ENCODE assay signal across 2 cellular contexts in genomic region chr1:15786581-15786980, GRCh38.
TF ChIP-seq lines count a peak whose summit lies in the region.

No MANE protein-coding gene starts in this region.

TF ChIP-seq in SK-N-SH treated with all-trans-retinoic acid at 6 μM for 48 hours, 23 proteins besides CTCF, POLR2A, EP300 and RAD21 (continued from another document):
- no peak for TF ChIP-seq CSRNP3 (CRISPR knock-in tag; IDR thresholded peaks at IDR 0.05)
- no peak for TF ChIP-seq ZFP3 (CRISPR knock-in tag; IDR thresholded peaks at IDR 0.05)
- no peak for TF ChIP-seq ZNF70 (CRISPR knock-in tag; IDR thresholded peaks at IDR 0.05)
- no peak for TF ChIP-seq ZNF8 (CRISPR knock-in tag; IDR thresholded peaks at IDR 0.05)
- no peak for TF ChIP-seq CSDC2 (CRISPR knock-in tag; IDR thresholded peaks at IDR 0.05)
- no peak for TF ChIP-seq ZFP30 (CRISPR knock-in tag; IDR thresholded peaks at IDR 0.05)
- no peak for TF ChIP-seq TSHZ2 (CRISPR knock-in tag; IDR thresholded peaks at IDR 0.05)

TF ChIP-seq in SK-N-SH, 30 proteins besides CTCF, POLR2A, EP300 and RAD21 (continued from another document):
- no peak for TF ChIP-seq ZBTB33 (IDR thresholded peaks at IDR 0.05; ENCODE audit: borderline replicate concordance, low read depth)
- no peak for TF ChIP-seq JUND (IDR thresholded peaks at IDR 0.05)
- no peak for TF ChIP-seq RCOR1 (IDR thresholded peaks at IDR 0.05; ENCODE audit: low read length)
- no peak for TF ChIP-seq TEAD4 (IDR thresholded peaks at IDR 0.05; ENCODE audit: borderline replicate concordance, insufficient read depth)
- TF ChIP-seq ELF1 (IDR thresholded peaks at IDR 0.05): no peak
- no peak for TF ChIP-seq SIN3A (IDR thresholded peaks at IDR 0.05; ENCODE audit: borderline replicate concordance, low read depth, low read length)
- TF ChIP-seq GATA2 (CRISPR knock-in tag; IDR thresholded peaks at IDR 0.05): no peak
- TF ChIP-seq FOXM1 (IDR thresholded peaks at IDR 0.05; ENCODE audit: low read depth): no peak
- no peak for TF ChIP-seq SMC3 (IDR thresholded peaks at IDR 0.05; ENCODE audit: low read depth, low read length)
- no peak for TF ChIP-seq FOXJ3 (CRISPR knock-in tag; IDR thresholded peaks at IDR 0.05)
- no peak for TF ChIP-seq MEF2A (IDR thresholded peaks at IDR 0.05; ENCODE audit: borderline replicate concordance, low read depth)
